In the genomic region with DNA sequence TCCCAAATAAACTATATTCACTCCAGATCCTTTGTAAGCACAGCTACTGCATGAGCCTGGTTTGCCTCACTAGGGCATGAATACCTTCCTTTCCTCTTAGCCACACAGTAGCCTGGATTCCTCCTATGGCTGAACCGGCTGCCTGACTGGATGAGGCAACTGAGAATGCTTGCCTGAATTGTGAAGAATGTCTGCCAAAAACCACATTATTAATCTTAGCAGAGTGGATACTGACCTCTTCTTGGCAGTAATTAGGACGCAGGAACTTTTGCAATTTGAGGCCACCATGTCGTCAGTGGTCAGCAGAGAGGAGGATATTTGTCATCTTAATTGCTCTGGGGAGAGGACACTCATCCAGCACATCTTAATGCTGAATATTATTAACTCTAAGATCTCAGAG, we compare ENCODE assay signal across 14 cellular contexts.
DNase-seq lines count a peak whose midpoint lies in the region; ATAC-seq and TF ChIP-seq lines count a peak whose summit lies in the region.
"Had no signal": no experiment of that assay in that cellular context is flagged by ENCODE, and none has a peak within 500 bp of the region (broad histone marks: within the 10 kb centered on the region; RNA-seq: fewer than 3 reads in every experiment).

No MANE protein-coding gene starts in this region.

- DNase-seq in HFF-Myc (ENCODE audit: extremely low read depth, low read depth) (peak; percentile 11), astrocyte of the cerebellum (ENCODE audit: low read depth) (peak; percentile 87), left ventricle myocardium superior (no peak), smooth muscle cell (lab: John Stamatoyannopoulos, UW; ENCODE audit: unreplicated experiment) (no peak), GDM1 (lab: John Stamatoyannopoulos, UW) (no peak), posterior vena cava (ENCODE audit: low spot score) (no peak)
- DNase-seq in activated naive CD4-positive, alpha-beta T cell (lab: John Stamatoyannopoulos, UW): no peak
- DNase-seq: activated CD4-positive, alpha-beta T cell treated with anti-CD3 and anti-CD28 coated beads for 48 hours; central memory CD4-positive, alpha-beta T cell; COR-L47; esophagus squamous epithelium; T-helper 2 cell; tibial artery had no signal

- TF ChIP-seq CTCF in HFF-Myc (IDR thresholded peaks at IDR 0.05; ENCODE audit: low read depth, low read length, missing control alignments): no peak
- no peak for TF ChIP-seq CTCF in astrocyte of the cerebellum (IDR thresholded peaks at IDR 0.05; ENCODE audit: low read depth, low read length, missing control alignments)
- TF ChIP-seq CTCF in smooth muscle cell (IDR thresholded peaks at IDR 0.05; ENCODE audit: borderline replicate concordance, insufficient read depth, poor library complexity, severe bottlenecking): no peak

- in situ Hi-C loops in astrocyte of the cerebellum (cut with HindIII; ENCODE audit: low sequenced_read_pairs): no loop called here

- H3K27me3 ChIP-seq in smooth muscle cell (ENCODE audit: low read depth): no peaks in the 10 kb centered on the region
- H3K27me3 ChIP-seq: esophagus squamous epithelium, tibial artery had no signal

- no peaks in the 10 kb centered on the region for H3K9me3 ChIP-seq in smooth muscle cell (replicated peaks; ENCODE audit: low read depth)
- H3K9me3 ChIP-seq: esophagus squamous epithelium, tibial artery had no signal

- 31% methylated on average over 3 of the region's 3 CpGs for WGBS in smooth muscle cell (ENCODE audit: low lambda C conversion rate)

- ATAC-seq in left ventricle myocardium superior: peak; percentile 34
- ATAC-seq: Panc1 had no signal

- no peaks in the 10 kb centered on the region for H3K4me1 ChIP-seq in smooth muscle cell (ENCODE audit: low read depth)
- H3K4me1 ChIP-seq: tibial artery had no signal

- no peak overlapping the region for H3K27ac ChIP-seq in smooth muscle cell (ENCODE audit: low read depth)
- H3K27ac ChIP-seq: esophagus squamous epithelium, tibial artery had no signal

- no peaks in the 10 kb centered on the region for H3K36me3 ChIP-seq in smooth muscle cell (ENCODE audit: low read depth)
- H3K36me3 ChIP-seq: esophagus squamous epithelium, tibial artery had no signal

- no peak overlapping the region for H3K9ac ChIP-seq in smooth muscle cell (ENCODE audit: low read depth)

- no peaks in the 10 kb centered on the region for H3F3A ChIP-seq in smooth muscle cell (ENCODE audit: low read depth)

- H3K79me2 ChIP-seq in smooth muscle cell (ENCODE audit: low read depth): no peaks in the 10 kb centered on the region

- H3K4me2 ChIP-seq in smooth muscle cell: peak overlapping the region; percentile 11

- no peaks in the 10 kb centered on the region for H4K20me1 ChIP-seq in smooth muscle cell (ENCODE audit: low read depth)

- intact Hi-C loops in left ventricle myocardium superior (cut with micrococcal nuclease) (no loop called here), posterior vena cava (cut with DNase I) (no loop called here)

- H3K4me3 ChIP-seq in HFF-Myc (replicated peaks; ENCODE audit: low read depth, low read length) (no peak overlapping the region), astrocyte of the cerebellum (ENCODE audit: low read depth, low read length) (no peak overlapping the region), smooth muscle cell (no peak overlapping the region)
- H3K4me3 ChIP-seq: esophagus squamous epithelium, tibial artery had no signal

- H2AFZ ChIP-seq in smooth muscle cell (ENCODE audit: low read depth): no peak overlapping the region

Comparison
In these comparisons a context has a peak if more than half of its experiments do, and no peak if none do; other contexts are left out.
1. DNase-seq: peak in HFF-Myc (single experiment) and astrocyte of the cerebellum (single experiment); none in left ventricle myocardium superior (single experiment), smooth muscle cell (single experiment), GDM1 (single experiment), activated naive CD4-positive, alpha-beta T cell (0 of 4) and posterior vena cava (single experiment).